ENCODE assay signal across 6 cellular contexts in genomic region chr19:1468274-1469199, GRCh38. TPM values are rescaled to one million over a fixed set of nuclear protein-coding genes. Genes with fewer than 3 reads are reported as not detected.
DNase-seq lines count a peak whose midpoint lies in the region; ATAC-seq, FAIRE-seq and TF ChIP-seq lines count a peak whose summit lies in the region.

No MANE protein-coding gene starts in this region.

- no peak overlapping the region for H3K27ac ChIP-seq in neural progenitor cell

- H3K4me3 Mint-ChIP-seq in activated T-cell treated with anti-CD3 and anti-CD28 coated beads, Interleukin-2, amount 50 U/mL, for 72 hours, result peak overlapping the region; percentile 29 to 37
- no peak overlapping the region for H3K4me3 Mint-ChIP-seq in neural progenitor cell
- no peak overlapping the region for H3K4me3 Mint-ChIP-seq in mesothelial cell of epicardium

- no peak overlapping the region for H3K9ac ChIP-seq in neural progenitor cell

- H3K36me3 ChIP-seq in neural progenitor cell, result no peaks in the 10 kb centered on the region

- H3K27ac Mint-ChIP-seq in activated T-cell treated with anti-CD3 and anti-CD28 coated beads, Interleukin-2, amount 50 U/mL, for 72 hours, result no peak overlapping the region
- H3K27ac Mint-ChIP-seq in neural progenitor cell (no peak overlapping the region), mesothelial cell of epicardium (no peak overlapping the region)

- no peaks in the 10 kb centered on the region for H3K79me2 ChIP-seq in neural progenitor cell (ENCODE audit: low read depth)

- peaks cover 6% of the 10 kb centered on the region for H3K27me3 Mint-ChIP-seq in activated T-cell treated with anti-CD3 and anti-CD28 coated beads, Interleukin-2, amount 50 U/mL, for 72 hours (ENCODE audit: low read depth)
- H3K27me3 Mint-ChIP-seq in neural progenitor cell (ENCODE audit: insufficient read depth, low read depth), result peaks cover 30% of the 10 kb centered on the region
- peaks cover 62% of the 10 kb centered on the region for H3K27me3 Mint-ChIP-seq in mesothelial cell of epicardium (ENCODE audit: low read depth)

- TF ChIP-seq CTCF in GM10266 (IDR thresholded peaks at IDR 0.05; ENCODE audit: control insufficient read depth, insufficient read depth, low read depth, missing control alignments) (peak; percentile 18), neural progenitor cell (IDR thresholded peaks at IDR 0.05) (peak; percentile 22), mesothelial cell of epicardium (IDR thresholded peaks at IDR 0.05; ENCODE audit: unreplicated experiment) (no peak)

- peaks cover 50% of the 10 kb centered on the region for H3F3A ChIP-seq in neural progenitor cell (ENCODE audit: low read depth)

- peak overlapping the region; percentile 72 for H3K4me2 ChIP-seq in neural progenitor cell

- H3K9me3 Mint-ChIP-seq in activated T-cell treated with anti-CD3 and anti-CD28 coated beads, Interleukin-2, amount 50 U/mL, for 72 hours, result no peaks in the 10 kb centered on the region
- H3K9me3 Mint-ChIP-seq in neural progenitor cell, result no peaks in the 10 kb centered on the region
- H3K9me3 Mint-ChIP-seq in mesothelial cell of epicardium, result no peaks in the 10 kb centered on the region

- no peak overlapping the region for H2AFZ ChIP-seq in neural progenitor cell (replicated peaks)

- ATAC-seq in activated T-cell treated with anti-CD3 and anti-CD28 coated beads, Interleukin-2, amount 50 U/mL, for 72 hours (replicated peaks in 1 of 2), result peak; percentile 14 to 28

- H3K4me1 ChIP-seq in neural progenitor cell, result peaks cover 43% of the 10 kb centered on the region

- no peaks in the 10 kb centered on the region for H3K36me3 Mint-ChIP-seq in activated T-cell treated with anti-CD3 and anti-CD28 coated beads, Interleukin-2, amount 50 U/mL, for 72 hours (ENCODE audit: insufficient read depth in 2 of 2)
- H3K36me3 Mint-ChIP-seq in neural progenitor cell (peaks cover 4% of the 10 kb centered on the region), mesothelial cell of epicardium (no peaks in the 10 kb centered on the region)

- peaks cover 4% of the 10 kb centered on the region for H3K4me1 Mint-ChIP-seq in activated T-cell treated with anti-CD3 and anti-CD28 coated beads, Interleukin-2, amount 50 U/mL, for 72 hours (ENCODE audit: low read depth)
- H3K4me1 Mint-ChIP-seq in neural progenitor cell, result peaks cover 4% of the 10 kb centered on the region
- H3K4me1 Mint-ChIP-seq in mesothelial cell of epicardium, result peaks cover 7% of the 10 kb centered on the region

- FAIRE-seq in GM19239 (lab: Jason Lieb, UNC), result no peak

- peak; percentile 81 for DNase-seq in GM10266 (ENCODE audit: extremely low spot score)
- DNase-seq in activated T-cell treated with anti-CD3 and anti-CD28 coated beads, Interleukin-2, amount 50 U/mL, for 72 hours, result peak; percentile 56 to 63
- peak; percentile 76 for DNase-seq in neural progenitor cell (ENCODE audit: low spot score)
- DNase-seq in NCI-H2227 treated with DMSO at 0.1 percent for 48 hours (lab: John Stamatoyannopoulos, UW), result no peak
- DNase-seq in mesothelial cell of epicardium (ENCODE audit: low spot score in 2 of 2, unreplicated experiment in 2 of 2), result no peak
- DNase-seq in GM19239 (ENCODE audit: insufficient read length, low spot score), result no peak

- no peaks in the 10 kb centered on the region for H3K9me3 ChIP-seq in neural progenitor cell (ENCODE audit: low read depth)

- peaks cover 95% of the 10 kb centered on the region for H4K20me1 ChIP-seq in neural progenitor cell (ENCODE audit: low read depth)

- peaks cover 100% of the 10 kb centered on the region for H3K27me3 ChIP-seq in neural progenitor cell

- H3K4me3 ChIP-seq in neural progenitor cell, result peak overlapping the region; percentile 16

RNA-seq across cellular contexts. Expression of gene C19orf25, which starts 10.5 kb away (rescaled TPM):
- 10 to 100 TPM; 28.1 to 31.7 TPM for total RNA-seq in activated T-cell treated with anti-CD3 and anti-CD28 coated beads, Interleukin-2, amount 50 U/mL, for 72 hours
- 14.4 and 40.4 TPM in 2 replicates for total RNA-seq in neural progenitor cell (ENCODE audit: low replicate concordance)
- 29.4 to 34.2 TPM (median 30.0 TPM) in 3 replicates for total RNA-seq in mesothelial cell of epicardium

RNA-seq across cellular contexts. Expression of gene APC2, which starts 18.6 kb away (rescaled TPM):
- under 1 TPM; 0.02 to 0.14 TPM for total RNA-seq in activated T-cell treated with anti-CD3 and anti-CD28 coated beads, Interleukin-2, amount 50 U/mL, for 72 hours
- 1.3 and 12.2 TPM in 2 replicates for total RNA-seq in neural progenitor cell (ENCODE audit: low replicate concordance)
- total RNA-seq in mesothelial cell of epicardium, result 2.3 to 2.8 TPM (median 2.4 TPM) in 3 replicates

RNA-seq across cellular contexts. Expression of gene PCSK4, which starts 21.6 kb away (rescaled TPM):
- 10 to 100 TPM; 13.3 to 16.6 TPM for total RNA-seq in activated T-cell treated with anti-CD3 and anti-CD28 coated beads, Interleukin-2, amount 50 U/mL, for 72 hours
- total RNA-seq in neural progenitor cell (ENCODE audit: low replicate concordance), result 3.6 and 12.5 TPM in 2 replicates
- total RNA-seq in mesothelial cell of epicardium, result 20.9 to 24.0 TPM (median 22.6 TPM) in 3 replicates

RNA-seq across cellular contexts. Expression of gene REEP6, which starts 22.4 kb away (rescaled TPM):
- 1 to 10 TPM; 1.7 to 3.8 TPM for total RNA-seq in activated T-cell treated with anti-CD3 and anti-CD28 coated beads, Interleukin-2, amount 50 U/mL, for 72 hours
- total RNA-seq in neural progenitor cell (ENCODE audit: low replicate concordance) (4.8 and 13.0 TPM in 2 replicates), mesothelial cell of epicardium (3.6 to 3.9 TPM (median 3.8 TPM) in 3 replicates)

RNA-seq across cellular contexts. Expression of gene RPS15, which starts 30.3 kb away (rescaled TPM):
- total RNA-seq in activated T-cell treated with anti-CD3 and anti-CD28 coated beads, Interleukin-2, amount 50 U/mL, for 72 hours, result 1,000 to 10,000 TPM; 1,293 to 1,490 TPM
- total RNA-seq in neural progenitor cell (ENCODE audit: low replicate concordance) (1,918 and 2,648 TPM in 2 replicates), mesothelial cell of epicardium (1,014 to 1,040 TPM (median 1,034 TPM) in 3 replicates)

Comparison
In these comparisons a context has a peak if more than half of its experiments do, and no peak if none do; other contexts are left out.
1. DNase-seq: peak in GM10266 (single experiment), activated T-cell treated with anti-CD3 and anti-CD28 coated beads, Interleukin-2, amount 50 U/mL, for 72 hours (2 of 2) and neural progenitor cell (single experiment); none in NCI-H2227 treated with DMSO at 0.1 percent for 48 hours (single experiment), mesothelial cell of epicardium (0 of 2) and GM19239 (single experiment).
2. H3K4me3 Mint-ChIP-seq: peak in activated T-cell treated with anti-CD3 and anti-CD28 coated beads, Interleukin-2, amount 50 U/mL, for 72 hours (2 of 2); none in neural progenitor cell (single experiment) and mesothelial cell of epicardium (single experiment).